In genomic region chr3:81740731-81741130, GRCh38 we compare ENCODE assay signal across 23 cellular contexts. TPM values are rescaled to one million over a fixed set of nuclear protein-coding genes. Genes with fewer than 3 reads are reported as not detected.
DNase-seq lines count a peak whose midpoint lies in the region; ATAC-seq and TF ChIP-seq lines count a peak whose summit lies in the region.
"Had no signal": no experiment of that assay in that cellular context is flagged by ENCODE, and none has a peak within 500 bp of the region (broad histone marks: within the 10 kb centered on the region; RNA-seq: fewer than 3 reads in every experiment).

No MANE protein-coding gene starts in this region.

- no peak overlapping the region for H3K14ac ChIP-seq in mesenchymal stem cell (ENCODE audit: low read length in 2 of 2)

- H3K27ac ChIP-seq in heart left ventricle: peak overlapping the region in 10 of 12 donors; percentile 2 to 85 (median 48)
- no peak overlapping the region for H3K27ac ChIP-seq in right cardiac atrium (ENCODE audit: low read length)
- no peak overlapping the region for H3K27ac ChIP-seq in mesenchymal stem cell (ENCODE audit: low read length, poor library complexity, severe bottlenecking)
- H3K27ac ChIP-seq: pancreas, upper lobe of left lung had no signal

- H3K9ac ChIP-seq in mesenchymal stem cell (ENCODE audit: low read length): peak overlapping the region; percentile 76

- H3K18ac ChIP-seq in mesenchymal stem cell (ENCODE audit: low read depth in 1 of 2, low read length in 2 of 2): no peak overlapping the region

- H3K27me3 ChIP-seq in heart left ventricle (no peaks in the 10 kb centered on the region), right cardiac atrium (ENCODE audit: control insufficient read depth, insufficient read depth) (no peaks in the 10 kb centered on the region), mesenchymal stem cell (ENCODE audit: control insufficient read depth in 1 of 2, insufficient read depth in 1 of 2, low read length in 2 of 2) (no peaks in the 10 kb centered on the region)
- H3K27me3 ChIP-seq: pancreas, sigmoid colon, upper lobe of left lung had no signal

- 37 to 72% (median 61%) methylated on average over 1 of the region's 1 CpG for WGBS in heart left ventricle, 4 donors
- WGBS in right cardiac atrium: 86% methylated on average over 1 of the region's 1 CpG
- no CpG with 5 or more reads among the region's 1 CpG for WGBS in mesenchymal stem cell

- no peak for ATAC-seq in heart left ventricle
- no peak for ATAC-seq in right cardiac atrium
- no peak for ATAC-seq in GM18511 (IDR thresholded peaks at IDR 0.05; ENCODE audit: unreplicated experiment)
- ATAC-seq: HCT116, pancreas had no signal

- no peak overlapping the region for H2BK5ac ChIP-seq in mesenchymal stem cell (ENCODE audit: low read depth, low read length, poor library complexity, severe bottlenecking)

- no peak overlapping the region for H2BK12ac ChIP-seq in mesenchymal stem cell (ENCODE audit: low read length in 2 of 2)

- DNase-seq in heart left ventricle (no peak), right cardiac atrium (no peak), NAMALWA (ENCODE audit: low spot score) (peak; percentile 3), mesenchymal stem cell (no peak), NCI-H526 treated with DMSO at 0.1 percent for 48 hours (lab: John Stamatoyannopoulos, UW) (no peak), NCI-H524 (lab: John Stamatoyannopoulos, UW) (no peak)
- DNase-seq in activated CD8-positive, alpha-beta memory T cell treated with anti-CD3 and anti-CD28 coated beads for 24 hours: no peak
- DNase-seq: activated CD4-positive, alpha-beta T cell treated with anti-CD3 and anti-CD28 coated beads, Interleukin-2, amount 50 U/mL, for 4 hours; activated gamma-delta T cell; amygdala; C1 segment of cervical spinal cord; naive B cell; NCI-H1105 treated with DMSO at 0.1 percent for 48 hours; NCI-H2171 treated with DMSO at 0.1 percent for 48 hours; NCI-H748 treated with DMSO at 0.1 percent for 48 hours; OCI-M1; pancreas; SHP77; sigmoid colon; stimulated activated CD4-positive, alpha-beta T cell treated with anti-CD3 and anti-CD28 coated beads, Interleukin-2, amount 100 ng/mL, for 24 hours; upper lobe of left lung had no signal

- H4K91ac ChIP-seq in mesenchymal stem cell (ENCODE audit: low read length): no peak overlapping the region

- peak overlapping the region; percentile 54 for H2AK5ac ChIP-seq in mesenchymal stem cell (ENCODE audit: low read length, severe bottlenecking)

- H3K4me1 ChIP-seq in heart left ventricle (peaks cover 5 to 65% (median 46%) of the 10 kb centered on the region in 12 donors), right cardiac atrium (ENCODE audit: control insufficient read depth, insufficient read depth, low read length) (peaks cover 1% of the 10 kb centered on the region), mesenchymal stem cell (ENCODE audit: control insufficient read depth, insufficient read depth, low read depth, low read length) (no peaks in the 10 kb centered on the region)

- H3K36me3 ChIP-seq in heart left ventricle (no peaks in the 10 kb centered on the region), mesenchymal stem cell (ENCODE audit: control insufficient read depth in 1 of 2, insufficient read depth in 2 of 2, low read depth in 1 of 2, low read length in 2 of 2) (peaks cover 0 to 13% of the 10 kb centered on the region in 2 experiments)
- H3K36me3 ChIP-seq: pancreas, sigmoid colon, upper lobe of left lung had no signal

- H3K9me3 ChIP-seq in heart left ventricle (no peaks in the 10 kb centered on the region), right cardiac atrium (ENCODE audit: control insufficient read depth, low read length) (no peaks in the 10 kb centered on the region), mesenchymal stem cell (ENCODE audit: control insufficient read depth, low read length) (no peaks in the 10 kb centered on the region)
- H3K9me3 ChIP-seq: pancreas, sigmoid colon, upper lobe of left lung had no signal

- no peak overlapping the region for H3K23ac ChIP-seq in mesenchymal stem cell (ENCODE audit: low read length in 2 of 2)

- no peak for TF ChIP-seq CTCF in heart left ventricle (IDR thresholded peaks at IDR 0.05)

- peaks cover 5% of the 10 kb centered on the region for H3K79me1 ChIP-seq in mesenchymal stem cell (replicated peaks; ENCODE audit: low read length, poor library complexity, severe bottlenecking)

- no peak overlapping the region for H3K4me2 ChIP-seq in mesenchymal stem cell (ENCODE audit: low read length, poor library complexity, severe bottlenecking)

- H3K4me3 ChIP-seq in heart left ventricle (no peak overlapping the region), right cardiac atrium (ENCODE audit: low read length) (no peak overlapping the region), mesenchymal stem cell (ENCODE audit: insufficient read depth in 1 of 2, low read depth in 1 of 2, low read length in 2 of 2) (no peak overlapping the region)
- H3K4me3 ChIP-seq: pancreas, sigmoid colon, upper lobe of left lung had no signal

- no peak overlapping the region for H4K8ac ChIP-seq in mesenchymal stem cell (ENCODE audit: low read length)

- H2BK15ac ChIP-seq in mesenchymal stem cell (ENCODE audit: low read depth, poor library complexity, severe bottlenecking): no peak overlapping the region

- H3K4ac ChIP-seq in mesenchymal stem cell (ENCODE audit: low read depth in 1 of 2, low read length in 2 of 2): no peak overlapping the region

- intact Hi-C loops in heart left ventricle (cut with DNase I): loop anchor here in 1 of 10 donors (5.0 kb wide), 1 partner anchor 33 kb away; no protein-coding TSS in a partner anchor
- intact Hi-C loops in right cardiac atrium (cut with DNase I): no loop called here

- H2AFZ ChIP-seq in mesenchymal stem cell (ENCODE audit: low read depth, low read length): no peak overlapping the region

- no peak for TF ChIP-seq POLR2A in heart left ventricle (IDR thresholded peaks at IDR 0.05)

- H2BK120ac ChIP-seq in mesenchymal stem cell (ENCODE audit: low read depth, low read length): peak overlapping the region; percentile 15

RNA-seq across cellular contexts. Expression of gene GBE1, which starts 20.7 kb away (rescaled TPM):
- total RNA-seq in heart left ventricle: 100 to 1,000 TPM in 4 of 9 donors, 10 to 100 TPM in 5; 54.5 to 197 (median 95.9) TPM
- 100 to 1,000 TPM in 1 of 2 donors, 10 to 100 TPM in 1; 32.3 to 204 TPM for polyA plus RNA-seq in heart left ventricle
- 10 to 100 TPM; 48.9 to 73.0 (median 54.2) TPM for total RNA-seq in right cardiac atrium
- polyA plus RNA-seq in right cardiac atrium: 38.2 TPM
- 18.4 TPM for polyA plus RNA-seq in mesenchymal stem cell (2013, experiment 1 of 2)
- 18.6 TPM for polyA plus RNA-seq in mesenchymal stem cell (2013, experiment 2 of 2)

Comparison
In these comparisons a context has a peak if more than half of its experiments do, and no peak if none do; other contexts are left out.
1. H3K27ac ChIP-seq: peak in heart left ventricle (10 of 12); none in right cardiac atrium (single experiment) and mesenchymal stem cell (single experiment).